22 cellular contexts compared by ENCODE assay signal in genomic region chr22:49116021-49116420, GRCh38.
"Had no signal": no experiment of that assay in that cellular context is flagged by ENCODE, and none has a peak within 500 bp of the region (broad histone marks: within the 10 kb centered on the region; RNA-seq: fewer than 3 reads in every experiment).

No MANE protein-coding gene starts in this region.

- H3K27me3 Mint-ChIP-seq: memory B cell; stimulated activated naive CD8-positive, alpha-beta T cell treated with anti-CD3 and anti-CD28 coated beads, Interleukin-15, Interleukin-2, amounts not matched to agents 100 ng/mL and 50 ng/mL, for 24 hours had no signal

- H3K4me1 Mint-ChIP-seq: memory B cell; naive thymus-derived CD8-positive, alpha-beta T cell; nephron; stimulated activated effector memory CD8-positive, alpha-beta T cell treated with anti-CD3 and anti-CD28 coated beads, Interleukin-12 subunit alpha, Interleukin-12 subunit beta, amount 100 ng/mL, for 72 hours had no signal

- ATAC-seq: heart left ventricle; naive thymus-derived CD8-positive, alpha-beta T cell; psoas muscle; stimulated activated effector memory CD8-positive, alpha-beta T cell treated with anti-CD3 and anti-CD28 coated beads, Interleukin-12 subunit alpha, Interleukin-12 subunit beta, amount 100 ng/mL, for 72 hours; upper lobe of right lung had no signal

- H3K36me3 ChIP-seq: heart left ventricle, left ventricle myocardium inferior, ovary, sigmoid colon, spleen, suprapubic skin, thoracic aorta, tibial artery, upper lobe of right lung had no signal

- H3K36me3 Mint-ChIP-seq: memory B cell; naive thymus-derived CD8-positive, alpha-beta T cell; stimulated activated effector memory CD8-positive, alpha-beta T cell treated with anti-CD3 and anti-CD28 coated beads, Interleukin-12 subunit alpha, Interleukin-12 subunit beta, amount 100 ng/mL, for 72 hours had no signal

- H3K4me3 ChIP-seq: heart left ventricle, left ventricle myocardium inferior, ovary, psoas muscle, sigmoid colon, spleen, suprapubic skin, thoracic aorta, tibial artery, upper lobe of right lung had no signal

- DNase-seq: heart left ventricle; hypothalamus; islet precursor cell; left ventricle myocardium inferior; naive thymus-derived CD8-positive, alpha-beta T cell; nucleus accumbens; ovary; psoas muscle; sigmoid colon; small intestine; spleen; stimulated activated CD4-positive, alpha-beta T cell treated with anti-CD3 and anti-CD28 coated beads, Interleukin-4, amount 100 ng/mL, for 24 hours; stimulated activated naive CD4-positive, alpha-beta T cell; tibial artery; trophoblast cell; upper lobe of right lung had no signal

- H3K27ac Mint-ChIP-seq: memory B cell; naive thymus-derived CD8-positive, alpha-beta T cell; stimulated activated effector memory CD8-positive, alpha-beta T cell treated with anti-CD3 and anti-CD28 coated beads, Interleukin-12 subunit alpha, Interleukin-12 subunit beta, amount 100 ng/mL, for 72 hours; stimulated activated naive CD8-positive, alpha-beta T cell treated with anti-CD3 and anti-CD28 coated beads, Interleukin-15, Interleukin-2, amounts not matched to agents 100 ng/mL and 50 ng/mL, for 24 hours had no signal

- H3K4me3 Mint-ChIP-seq: memory B cell; nephron; stimulated activated effector memory CD8-positive, alpha-beta T cell treated with anti-CD3 and anti-CD28 coated beads, Interleukin-12 subunit alpha, Interleukin-12 subunit beta, amount 100 ng/mL, for 72 hours; stimulated activated naive CD8-positive, alpha-beta T cell treated with anti-CD3 and anti-CD28 coated beads, Interleukin-15, Interleukin-2, amounts not matched to agents 100 ng/mL and 50 ng/mL, for 24 hours had no signal

- H3K27ac ChIP-seq: heart left ventricle, left ventricle myocardium inferior, ovary, psoas muscle, sigmoid colon, spleen, suprapubic skin, thoracic aorta, tibial artery, upper lobe of right lung had no signal

- H3K9me3 Mint-ChIP-seq: memory B cell; nephron; stimulated activated effector memory CD8-positive, alpha-beta T cell treated with anti-CD3 and anti-CD28 coated beads, Interleukin-12 subunit alpha, Interleukin-12 subunit beta, amount 100 ng/mL, for 72 hours; stimulated activated naive CD8-positive, alpha-beta T cell treated with anti-CD3 and anti-CD28 coated beads, Interleukin-15, Interleukin-2, amounts not matched to agents 100 ng/mL and 50 ng/mL, for 24 hours had no signal

- H3K27me3 ChIP-seq: ovary, suprapubic skin, tibial artery, upper lobe of right lung had no signal

- H3K4me1 ChIP-seq: psoas muscle, sigmoid colon, spleen, upper lobe of right lung had no signal

- H3K9me3 ChIP-seq: heart left ventricle, left ventricle myocardium inferior, ovary, psoas muscle, sigmoid colon, spleen, suprapubic skin, thoracic aorta, tibial artery, upper lobe of right lung had no signal
